In the genomic region with DNA sequence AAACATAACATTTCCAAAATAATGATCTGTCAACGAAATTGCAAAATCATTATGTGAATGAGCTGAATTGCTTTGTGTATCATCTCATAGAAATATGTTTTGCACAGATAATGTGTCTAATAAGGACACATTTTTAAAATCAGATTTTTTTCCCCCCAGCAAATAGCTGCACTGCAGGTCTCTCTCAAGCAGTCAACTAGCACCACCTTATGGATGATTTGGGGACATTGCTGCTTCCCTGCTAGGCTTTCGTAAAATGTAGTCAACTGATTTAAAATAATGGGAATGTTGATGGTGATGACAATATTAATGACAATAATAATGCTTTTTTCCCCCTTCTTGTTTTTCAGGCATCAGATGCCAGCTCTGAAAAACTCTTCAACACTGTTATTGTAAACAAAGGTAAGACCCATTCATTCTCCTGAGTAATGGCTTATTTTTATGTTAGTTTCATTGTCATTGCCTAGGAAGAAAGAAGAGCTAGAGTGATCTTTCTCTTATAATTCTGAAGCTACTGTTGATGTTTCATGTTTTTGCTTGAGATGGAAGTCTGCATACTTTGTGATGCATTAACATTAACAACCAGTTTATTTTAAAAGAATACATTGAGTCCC, we compare ENCODE assay signal across 8 cellular contexts.
A peak's percentile ranks its signal among the peaks of the same experiment; 100 is the strongest.
DNase-seq lines count a peak whose midpoint lies in the region; ATAC-seq, FAIRE-seq and TF ChIP-seq lines count a peak whose summit lies in the region.

No MANE protein-coding gene starts in this region.

- dilution Hi-C loops in mammary epithelial cell (cut with HindIII; ENCODE audit: low sequenced_read_pairs), result no loop called here

- H3K9ac ChIP-seq in GM23248 (no peak overlapping the region), mammary epithelial cell (ENCODE audit: insufficient read depth, low read length) (no peak overlapping the region), HepG2 (ENCODE audit: insufficient read depth, low read depth, low read length) (no peak overlapping the region)

- no peaks in the 10 kb centered on the region; the same call in 1 of the 2 replicates for H3F3A ChIP-seq in GM23248 (ENCODE audit: insufficient read depth)

- H3K27me3 Mint-ChIP-seq in activated T-helper 2 cell treated with anti-CD3 and anti-CD28 coated beads, Interferon-gamma antibody, Interleukin-2, Interleukin-4, amounts not matched to agents 10 μg/mL and 5 μg/mL and 100 μg/mL, durations not matched to agents 14 hours and 24 hours and 36 hours (ENCODE audit: low read depth), result peaks cover 37% of the 10 kb centered on the region

- WGBS in GM23248 (ENCODE audit: low coverage in 1 of 2, low lambda C conversion rate in 2 of 2, missing lambda C conversion rate in 2 of 2), 2 experiments, result 5 to 14% methylated on average over 2 of the region's 2 CpGs
- 17% methylated on average over 2 of the region's 2 CpGs for WGBS in mammary epithelial cell (ENCODE audit: low coverage, missing lambda C conversion rate)
- 6% methylated on average over 2 of the region's 2 CpGs for WGBS in HepG2 (ENCODE audit: low lambda C conversion rate)

- H3K4me2 ChIP-seq in GM23248 (ENCODE audit: unreplicated experiment), result no peak overlapping the region
- no peak overlapping the region for H3K4me2 ChIP-seq in mammary epithelial cell (ENCODE audit: insufficient read depth, low read depth, low read length)
- no peak overlapping the region for H3K4me2 ChIP-seq in HepG2 (ENCODE audit: low read depth, low read length)

- H3K4me3 ChIP-seq in GM23248 (no peak overlapping the region), mammary epithelial cell (replicated peaks in 1 of 3; ENCODE audit: insufficient read depth in 1 of 3, low read depth in 2 of 3, low read length in 3 of 3) (no peak overlapping the region), HepG2 (replicated peaks in 1 of 3; ENCODE audit: insufficient read depth in 1 of 3, low read depth in 2 of 3, low read length in 3 of 3) (no peak overlapping the region)

- H3K36me3 Mint-ChIP-seq in activated T-helper 2 cell treated with anti-CD3 and anti-CD28 coated beads, Interferon-gamma antibody, Interleukin-2, Interleukin-4, amounts not matched to agents 10 μg/mL and 5 μg/mL and 100 μg/mL, durations not matched to agents 14 hours and 24 hours and 36 hours (ENCODE audit: low read depth), result peaks cover 3% of the 10 kb centered on the region

- TF ChIP-seq POLR2A in HepG2 (IDR thresholded peaks at IDR 0.05; ENCODE audit: insufficient read depth in 1 of 2, low read depth in 2 of 2, low read length in 2 of 2), result no peak

- no peak overlapping the region for H3K27ac Mint-ChIP-seq in activated T-helper 2 cell treated with anti-CD3 and anti-CD28 coated beads, Interferon-gamma antibody, Interleukin-2, Interleukin-4, amounts not matched to agents 10 μg/mL and 5 μg/mL and 100 μg/mL, durations not matched to agents 14 hours and 24 hours and 36 hours

- intact Hi-C loops in mammary epithelial cell (cut with micrococcal nuclease), result loop anchor here (1.0 to 10.0 kb wide), 4 partner anchors 214 to 656 kb away; no protein-coding TSS in a partner anchor
- intact Hi-C loops in HepG2 (cut with micrococcal nuclease; ENCODE audit: unreplicated experiment), result loop anchor here (1.0 to 10.0 kb wide), 3 partner anchors 192 to 534 kb away; no protein-coding TSS in a partner anchor
- intact Hi-C loops in activated T-helper 2 cell treated with anti-CD3 and anti-CD28 coated beads, Interferon-gamma antibody, Interleukin-2, Interleukin-4, amounts not matched to agents 10 μg/mL and 5 μg/mL and 100 μg/mL, durations not matched to agents 14 hours and 24 hours and 36 hours (cut with micrococcal nuclease), result loop anchor here (5.0 to 10.0 kb wide), 2 partner anchors 104 to 196 kb away; no protein-coding TSS in a partner anchor

- H3K9me3 Mint-ChIP-seq in activated T-helper 2 cell treated with anti-CD3 and anti-CD28 coated beads, Interferon-gamma antibody, Interleukin-2, Interleukin-4, amounts not matched to agents 10 μg/mL and 5 μg/mL and 100 μg/mL, durations not matched to agents 14 hours and 24 hours and 36 hours, result no peaks in the 10 kb centered on the region

- no peaks in the 10 kb centered on the region for H4K20me1 ChIP-seq in GM23248 (ENCODE audit: insufficient read depth)
- H4K20me1 ChIP-seq in mammary epithelial cell (ENCODE audit: insufficient read depth, low read length), result no peaks in the 10 kb centered on the region
- H4K20me1 ChIP-seq in HepG2 (ENCODE audit: insufficient read depth, low read length), result no peaks in the 10 kb centered on the region

- POLR2A ChIA-PET in HepG2 (lab: Yijun Ruan, JAX), result no interaction called here

- no peaks in the 10 kb centered on the region for H3K9me2 ChIP-seq in GM23248 (ENCODE audit: insufficient read depth)

- peak; percentile 32; the same call in 1 of the 3 replicates for ATAC-seq in HepG2
- no peak for ATAC-seq in HG02798 (IDR thresholded peaks at IDR 0.05; ENCODE audit: poor library complexity, unreplicated experiment)

- BruUV-seq in mammary epithelial cell (replicated peaks; lab: Mats Ljungman, UMichigan) (no TSS peak), HepG2 (replicated peaks; lab: Mats Ljungman, UMichigan) (no TSS peak)

- no peaks in the 10 kb centered on the region for H3K9me3 ChIP-seq in GM23248 (ENCODE audit: low read depth)
- no peaks in the 10 kb centered on the region for H3K9me3 ChIP-seq in mammary epithelial cell (replicated peaks; ENCODE audit: insufficient read depth, low read length)
- H3K9me3 ChIP-seq in HepG2 (ENCODE audit: low read length), result no peaks in the 10 kb centered on the region

- peak; percentile 62; the same call in 1 of the 2 replicates for TF ChIP-seq RAD21 in HepG2 (CRISPR knock-in tag; IDR thresholded peaks at IDR 0.05)

- H3K79me2 ChIP-seq in GM23248 (ENCODE audit: insufficient read depth), result peaks cover 53% of the 10 kb centered on the region
- peaks cover 80% of the 10 kb centered on the region for H3K79me2 ChIP-seq in mammary epithelial cell (ENCODE audit: insufficient read depth, low read length)
- H3K79me2 ChIP-seq in HepG2 (ENCODE audit: insufficient read depth, low read length), result no peaks in the 10 kb centered on the region

- H3K27ac ChIP-seq in GM23248, result no peak overlapping the region
- H3K27ac ChIP-seq in mammary epithelial cell (ENCODE audit: insufficient read depth, low read depth, low read length), result no peak overlapping the region
- H3K27ac ChIP-seq in HepG2 (ENCODE audit: extremely low read length, insufficient read depth, low read length), result no peak overlapping the region

- H3K36me3 ChIP-seq in GM23248 (ENCODE audit: low read depth) (no peaks in the 10 kb centered on the region), mammary epithelial cell (ENCODE audit: insufficient read depth, low read length) (peaks cover 6% of the 10 kb centered on the region), HepG2 (replicated peaks in 1 of 2; ENCODE audit: control insufficient read depth in 1 of 2, insufficient read depth in 2 of 2, low read length in 2 of 2) (no peaks in the 10 kb centered on the region)

- peak; percentile 59 for FAIRE-seq in HepG2 (lab: Jason Lieb, UNC)

- DNase-seq in CD1c-positive myeloid dendritic cell (ENCODE audit: extremely low spot score), result peak; percentile 52
- peak; percentile 80 for DNase-seq in GM23248
- peak; percentile 29 for DNase-seq in NCI-H226
- peak; percentile 45 for DNase-seq in mammary epithelial cell
- DNase-seq in HepG2 (ENCODE audit: low spot score), result peak; percentile 38
- no peak for DNase-seq in activated T-helper 2 cell treated with anti-CD3 and anti-CD28 coated beads, Interferon-gamma antibody, Interleukin-2, Interleukin-4, amounts not matched to agents 10 μg/mL and 5 μg/mL and 100 μg/mL, durations not matched to agents 14 hours and 24 hours and 36 hours (ENCODE audit: low spot score)
- no peak for DNase-seq in effector CD8-positive, alpha-beta T cell (lab: John Stamatoyannopoulos, UW)

- CTCF ChIA-PET in mammary epithelial cell (lab: Charles Lee; ENCODE audit: low non-redundant PET) (interaction anchor here (0.6 to 0.9 kb wide), 2 partner anchors 113 to 656 kb away, joined by 4 to 8 read pairs; no protein-coding TSS in a partner anchor), HepG2 (lab: Yijun Ruan, JAX; ENCODE audit: low intra/inter-chr PET ratio, low total read pairs) (no interaction called here)

- H3K4me1 Mint-ChIP-seq in activated T-helper 2 cell treated with anti-CD3 and anti-CD28 coated beads, Interferon-gamma antibody, Interleukin-2, Interleukin-4, amounts not matched to agents 10 μg/mL and 5 μg/mL and 100 μg/mL, durations not matched to agents 14 hours and 24 hours and 36 hours (ENCODE audit: low read depth), result peaks cover 7% of the 10 kb centered on the region

- no peaks in the 10 kb centered on the region for H3K27me3 ChIP-seq in GM23248 (replicated peaks; ENCODE audit: insufficient read depth)
- H3K27me3 ChIP-seq in mammary epithelial cell (ENCODE audit: insufficient read depth, low read length), result no peaks in the 10 kb centered on the region
- peaks cover 6 to 24% of the 10 kb centered on the region in 2 experiments for H3K27me3 ChIP-seq in HepG2 (ENCODE audit: control insufficient read depth in 1 of 2, insufficient read depth in 2 of 2, low read length in 2 of 2)

- no peak for TF ChIP-seq EP300 in HepG2 (IDR thresholded peaks at IDR 0.05; ENCODE audit: low read depth in 2 of 2, low read length in 2 of 2)
- TF ChIP-seq EP300 in HepG2 (CRISPR knock-in tag; IDR thresholded peaks at IDR 0.05; ENCODE audit: borderline replicate concordance), result no peak

- H3K4me1 ChIP-seq in GM23248 (ENCODE audit: insufficient read depth) (no peaks in the 10 kb centered on the region; the same call in none of the 2 replicates), mammary epithelial cell (ENCODE audit: insufficient read depth, low read length) (peaks cover 3% of the 10 kb centered on the region), HepG2 (ENCODE audit: insufficient read depth, low read length) (no peaks in the 10 kb centered on the region)

- peak; percentile 86 to 93 for TF ChIP-seq CTCF in mammary epithelial cell (conservative IDR thresholded peaks at IDR 0.05 in 1 of 2, IDR thresholded peaks at IDR 0.05 in 1 of 2; ENCODE audit: extremely low read depth in 1 of 2, insufficient read depth in 1 of 2, low read depth in 1 of 2, low read length in 2 of 2)
- peak; percentile 74 for TF ChIP-seq CTCF in HepG2 (CRISPR knock-in tag; IDR thresholded peaks at IDR 0.05)

- H3K4me3 Mint-ChIP-seq in activated T-helper 2 cell treated with anti-CD3 and anti-CD28 coated beads, Interferon-gamma antibody, Interleukin-2, Interleukin-4, amounts not matched to agents 10 μg/mL and 5 μg/mL and 100 μg/mL, durations not matched to agents 14 hours and 24 hours and 36 hours (ENCODE audit: low read depth), result no peak overlapping the region

- H2AFZ ChIP-seq in GM23248 (no peak overlapping the region), mammary epithelial cell (ENCODE audit: low read depth, low read length) (no peak overlapping the region), HepG2 (ENCODE audit: low read length) (no peak overlapping the region)

- in situ Hi-C loops in GM23248 (cut with MboI), result loop anchor here (25.0 kb wide), 1 partner anchor 511 kb away; no protein-coding TSS in a partner anchor
- in situ Hi-C loops in mammary epithelial cell (cut with MboI; ENCODE audit: low sequenced_read_pairs in 2 of 2), result loop anchor here (10.0 to 25.0 kb wide), 4 partner anchors 104 to 514 kb away; no protein-coding TSS in a partner anchor
- in situ Hi-C loops in HepG2 (cut with HindIII; ENCODE audit: extremely low pct_ligation_motif_present, low pct_unique_long_range_greater_than_20kb), result no loop called here

Comparison
In these comparisons a context has a peak if more than half of its experiments do, and no peak if none do; other contexts are left out.
1. DNase-seq: peak in CD1c-positive myeloid dendritic cell (single experiment), GM23248 (single experiment), NCI-H226 (single experiment), mammary epithelial cell (single experiment) and HepG2 (single experiment); none in activated T-helper 2 cell treated with anti-CD3 and anti-CD28 coated beads, Interferon-gamma antibody, Interleukin-2, Interleukin-4, amounts not matched to agents 10 μg/mL and 5 μg/mL and 100 μg/mL, durations not matched to agents 14 hours and 24 hours and 36 hours (single experiment) and effector CD8-positive, alpha-beta T cell (single experiment).